15 cellular contexts compared by ENCODE assay signal in the genomic region with DNA sequence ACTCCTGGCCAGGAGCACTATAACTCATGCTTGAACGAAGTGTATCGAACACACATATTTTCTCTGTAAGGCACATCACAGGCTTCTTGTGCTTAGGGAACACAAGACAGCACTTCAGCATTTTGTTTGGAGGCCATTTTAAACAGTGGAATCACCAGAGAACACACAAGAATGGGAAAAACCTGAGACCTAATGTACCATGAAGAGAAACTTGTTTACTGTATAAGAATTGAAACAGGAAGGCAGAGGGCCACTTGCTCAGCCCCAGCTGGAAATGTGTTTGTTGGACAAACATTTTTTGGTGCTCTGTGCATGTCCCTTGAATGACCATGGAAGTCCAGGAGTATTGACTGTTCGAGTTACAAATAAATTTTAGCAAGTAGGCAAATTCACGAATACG. TPM values are rescaled to one million over a fixed set of nuclear protein-coding genes. Genes with fewer than 3 reads are reported as not detected.
A peak's percentile ranks its signal among the peaks of the same experiment; 100 is the strongest.
DNase-seq lines count a peak whose midpoint lies in the region; ATAC-seq and TF ChIP-seq lines count a peak whose summit lies in the region.
"Had no signal": no experiment of that assay in that cellular context is flagged by ENCODE, and none has a peak within 500 bp of the region (broad histone marks: within the 10 kb centered on the region; RNA-seq: fewer than 3 reads in every experiment).

No MANE protein-coding gene starts in this region.

- H3K14ac ChIP-seq in H9 (ENCODE audit: insufficient read depth, low read length) = no peak overlapping the region

- H3K18ac ChIP-seq in H9 (ENCODE audit: insufficient read length, low read depth, low read length) = no peak overlapping the region

- H3K56ac ChIP-seq in H9 (ENCODE audit: insufficient read length, low read depth, low read length) = no peak overlapping the region

- H3K23ac ChIP-seq in H9 (ENCODE audit: insufficient read length, low read depth, low read length) = no peak overlapping the region

- H3K27me3 Mint-ChIP-seq in H9 (ENCODE audit: low read depth) = no peaks in the 10 kb centered on the region
- no peaks in the 10 kb centered on the region for H3K27me3 Mint-ChIP-seq in progenitor cell of endocrine pancreas
- H3K27me3 Mint-ChIP-seq: CD4-positive, alpha-beta T cell had no signal

- peak; percentile 46 for ATAC-seq in GM19395 (IDR thresholded peaks at IDR 0.05; ENCODE audit: unreplicated experiment)

- no peak overlapping the region for H2BK5ac ChIP-seq in H9 (ENCODE audit: insufficient read length, low read length)

- H2BK20ac ChIP-seq in H9 (ENCODE audit: low read depth, low read length, poor library complexity, severe bottlenecking) = no peak overlapping the region

- WGBS in H9 (ENCODE audit: extremely low coverage, insufficient read length, low lambda C conversion rate) = no CpG with 5 or more reads among the region's 5 CpGs

- H3K9me3 ChIP-seq in H9 (ENCODE audit: control insufficient read depth, low read depth, low read length) = no peaks in the 10 kb centered on the region
- H3K9me3 ChIP-seq: stomach, vagina had no signal

- H3K9me3 Mint-ChIP-seq in H9 (no peaks in the 10 kb centered on the region), progenitor cell of endocrine pancreas (ENCODE audit: low read depth) (no peaks in the 10 kb centered on the region)
- H3K9me3 Mint-ChIP-seq: CD4-positive, alpha-beta T cell; mesothelial cell of epicardium had no signal

- H3K4me3 Mint-ChIP-seq in H9 (no peak overlapping the region), progenitor cell of endocrine pancreas (ENCODE audit: low read depth) (no peak overlapping the region)
- H3K4me3 Mint-ChIP-seq: CD4-positive, alpha-beta T cell; mesothelial cell of epicardium had no signal

- no peak overlapping the region for H4K91ac ChIP-seq in H9 (ENCODE audit: insufficient read length, low read depth, low read length)

- H3K79me2 ChIP-seq in H9 (ENCODE audit: insufficient read depth, low read length) = peaks cover 8% of the 10 kb centered on the region; the same call in 1 of the 2 replicates

- no peak overlapping the region for H2AK5ac ChIP-seq in H9 (ENCODE audit: insufficient read length, low read length)

- H3K27ac Mint-ChIP-seq in H9 (peak overlapping the region; percentile 88 to 93 (median 92); a peak in 6 of 7 replicates), progenitor cell of endocrine pancreas (peak overlapping the region; percentile 40)
- H3K27ac Mint-ChIP-seq: CD4-positive, alpha-beta T cell; mesothelial cell of epicardium had no signal

- H4K20me1 ChIP-seq in H9 (ENCODE audit: control insufficient read depth, insufficient read depth, insufficient read length) = no peaks in the 10 kb centered on the region

- H3T11ph ChIP-seq in H9 (ENCODE audit: low read length) = no peak overlapping the region

- no peak overlapping the region for H3K4ac ChIP-seq in H9 (ENCODE audit: low read depth, low read length)

- no peak overlapping the region for H4K5ac ChIP-seq in H9 (ENCODE audit: insufficient read length, low read depth, low read length)

- H3K27ac ChIP-seq in H9 (ENCODE audit: insufficient read length, low read depth, low read length) = peak overlapping the region; percentile 39
- H3K27ac ChIP-seq: GM23248, stomach, vagina had no signal

- DNase-seq in H9 (no peak), astrocyte of the hippocampus (ENCODE audit: low read depth, low spot score) (peak; percentile 9), progenitor cell of endocrine pancreas (ENCODE audit: low spot score, unreplicated experiment) (no peak), H4 (ENCODE audit: low spot score) (no peak), AG20443 (ENCODE audit: low spot score) (no peak)
- no peak for DNase-seq in central memory CD4-positive, alpha-beta T cell
- DNase-seq: activated effector memory CD4-positive, alpha-beta T cell treated with anti-CD3 and anti-CD28 coated beads, Interleukin-2, amount 50 U/mL, for 16 hours; CD4-positive, alpha-beta T cell; GM23248; NCI-H1048; stomach had no signal

- no peaks in the 10 kb centered on the region for H3K79me1 ChIP-seq in H9 (ENCODE audit: insufficient read depth, low read depth, low read length, poor library complexity, severe bottlenecking)

- H2BK120ac ChIP-seq in H9 (ENCODE audit: low read depth, low read length, poor library complexity, severe bottlenecking) = no peak overlapping the region

- TF ChIP-seq CTCF in H9 (conservative IDR thresholded peaks at IDR 0.05) (no peak), progenitor cell of endocrine pancreas (IDR thresholded peaks at IDR 0.05; ENCODE audit: unreplicated experiment) (no peak)

- H2BK12ac ChIP-seq in H9 (ENCODE audit: insufficient read length, low read depth, low read length) = no peak overlapping the region

- no peaks in the 10 kb centered on the region for H3K27me3 ChIP-seq in H9 (ENCODE audit: insufficient read depth, low read length)
- H3K27me3 ChIP-seq: stomach, vagina had no signal

- H3K36me3 Mint-ChIP-seq in H9 (ENCODE audit: insufficient read depth in 1 of 3, low read depth in 3 of 3) (no peaks in the 10 kb centered on the region), progenitor cell of endocrine pancreas (ENCODE audit: insufficient read depth) (peaks cover 1% of the 10 kb centered on the region)
- H3K36me3 Mint-ChIP-seq: mesothelial cell of epicardium had no signal

- H3K4me1 ChIP-seq in H9 (ENCODE audit: insufficient read depth, low read length) = peaks cover 6% of the 10 kb centered on the region; the same call in 1 of the 2 replicates

- peaks cover 23 to 49% of the 10 kb centered on the region in 2 experiments for H3K4me1 Mint-ChIP-seq in H9
- peaks cover 38% of the 10 kb centered on the region for H3K4me1 Mint-ChIP-seq in progenitor cell of endocrine pancreas (ENCODE audit: low read depth)

- H3K23me2 ChIP-seq in H9 (ENCODE audit: insufficient read length, low read depth, low read length, poor library complexity, severe bottlenecking) = no peaks in the 10 kb centered on the region

- no peak overlapping the region for H2BK15ac ChIP-seq in H9 (ENCODE audit: low read depth, low read length)

- H4K8ac ChIP-seq in H9 (replicated peaks; ENCODE audit: insufficient read length, low read depth, low read length) = no peak overlapping the region

- no peak overlapping the region for H3K9ac ChIP-seq in H9 (ENCODE audit: extremely low read depth, insufficient read length, low read length)
- H3K9ac ChIP-seq: GM23248 had no signal

- no peak overlapping the region for H3K4me2 ChIP-seq in H9 (ENCODE audit: insufficient read depth, insufficient read length, low read length)
- H3K4me2 ChIP-seq: smooth muscle cell had no signal

- H2AFZ ChIP-seq in H9 (ENCODE audit: low read length) = no peak overlapping the region
- H2AFZ ChIP-seq: GM23248 had no signal

RNA-seq across cellular contexts. Expression of gene RAPGEF2, which starts 47.5 kb away (rescaled TPM):
- total RNA-seq in H9 (2021) (33.8 and 37.1 TPM in 2 replicates), progenitor cell of endocrine pancreas (68.9 and 70.3 TPM in 2 replicates)
- total RNA-seq in H4 (2014; rRNA removed; shearing (Covaris generic)) = 15.9 and 17.5 TPM in 2 replicates
